Comparison of ENCODE assay signal across 22 cellular contexts in the genomic region with DNA sequence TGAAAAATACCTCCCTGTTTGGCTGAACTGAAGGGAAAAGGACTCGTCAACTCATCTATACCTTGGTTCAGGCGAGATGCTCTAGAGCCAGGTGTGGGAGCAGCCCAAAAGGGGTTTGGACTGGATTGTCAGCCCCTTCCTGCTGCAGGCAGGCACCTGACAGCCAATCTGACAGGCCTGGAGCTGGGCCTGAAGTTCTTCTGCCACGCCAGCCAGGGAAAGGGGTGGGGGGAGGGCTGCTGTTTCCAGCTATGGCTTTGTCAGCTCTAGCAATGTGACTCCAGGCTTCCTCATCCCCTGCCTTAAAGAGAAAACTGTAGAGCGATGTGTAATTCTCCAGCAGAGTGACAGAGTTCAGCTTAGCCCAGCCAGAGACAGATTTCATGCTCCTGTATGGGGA. TPM values are rescaled to one million over a fixed set of nuclear protein-coding genes. Genes with fewer than 3 reads are reported as not detected.
A peak's percentile ranks its signal among the peaks of the same experiment; 100 is the strongest.
DNase-seq lines count a peak whose midpoint lies in the region; ATAC-seq and TF ChIP-seq lines count a peak whose summit lies in the region.
"Had no signal": no experiment of that assay in that cellular context is flagged by ENCODE, and none has a peak within 500 bp of the region (broad histone marks: within the 10 kb centered on the region; RNA-seq: fewer than 3 reads in every experiment).

No MANE protein-coding gene starts in this region.

- peaks cover 63% of the 10 kb centered on the region for H3K4me1 Mint-ChIP-seq in central memory CD8-positive, alpha-beta T cell
- H3K4me1 Mint-ChIP-seq in memory B cell, result peaks cover 39% of the 10 kb centered on the region
- H3K4me1 Mint-ChIP-seq in type B pancreatic cell (ENCODE audit: unreplicated experiment), result peaks cover 69% of the 10 kb centered on the region

- ATAC-seq in Right ventricle myocardium superior (ENCODE audit: poor library complexity) (peak; percentile 31), memory B cell (ENCODE audit: low read depth) (no peak)
- no peak for ATAC-seq in central memory CD8-positive, alpha-beta T cell (replicated peaks; ENCODE audit: extremely low read depth, poor library complexity, severe bottlenecking)
- ATAC-seq: esophagus mucosa had no signal

- no peak for DNase-seq in Right ventricle myocardium superior
- DNase-seq in cardiac septum (ENCODE audit: low spot score), result no peak
- DNase-seq in central memory CD8-positive, alpha-beta T cell (ENCODE audit: low spot score in 2 of 2), result no peak
- no peak for DNase-seq in memory B cell (ENCODE audit: low spot score in 2 of 2)
- DNase-seq in type B pancreatic cell (ENCODE audit: extremely low spot score, unreplicated experiment), result no peak
- DNase-seq in iPS-NIHi7 (ENCODE audit: extremely low spot score), result no peak
- no peak for DNase-seq in SKM-1 (lab: John Stamatoyannopoulos, UW; ENCODE audit: unreplicated experiment)
- DNase-seq in glomerular visceral epithelial cell (ENCODE audit: extremely low spot score), result no peak
- DNase-seq: DMS53; effector CD4-positive, alpha-beta T cell; GF-D8; NCI-H1694 treated with DMSO at 0.1 percent for 48 hours; NCI-H226; NCI-H82; OCI-M1; SHP77; stimulated activated CD4-positive, alpha-beta T cell treated with anti-CD3 and anti-CD28 coated beads, Interleukin-2, amount 100 ng/mL, for 24 hours; T-helper 1 cell; trophoblast cell had no signal

- no peaks in the 10 kb centered on the region for H3K27me3 Mint-ChIP-seq in central memory CD8-positive, alpha-beta T cell
- H3K27me3 Mint-ChIP-seq in memory B cell (no peaks in the 10 kb centered on the region), type B pancreatic cell (no peaks in the 10 kb centered on the region)
- H3K27me3 Mint-ChIP-seq: stimulated activated naive CD8-positive, alpha-beta T cell treated with anti-CD3 and anti-CD28 coated beads, Interleukin-15, Interleukin-2, amounts not matched to agents 100 ng/mL and 50 ng/mL, for 24 hours had no signal

- peaks cover 20% of the 10 kb centered on the region for H3K36me3 Mint-ChIP-seq in central memory CD8-positive, alpha-beta T cell (ENCODE audit: insufficient read depth)
- H3K36me3 Mint-ChIP-seq in memory B cell (peaks cover 19% of the 10 kb centered on the region), type B pancreatic cell (peaks cover 17% of the 10 kb centered on the region)

- no peak for TF ChIP-seq CTCF in type B pancreatic cell (conservative IDR thresholded peaks at IDR 0.05)

- H3K27ac Mint-ChIP-seq in central memory CD8-positive, alpha-beta T cell (ENCODE audit: low read depth), result peak overlapping the region; percentile 88
- H3K27ac Mint-ChIP-seq in memory B cell (peak overlapping the region; percentile 72), type B pancreatic cell (peak overlapping the region; percentile 29)
- H3K27ac Mint-ChIP-seq: stimulated activated naive CD8-positive, alpha-beta T cell treated with anti-CD3 and anti-CD28 coated beads, Interleukin-15, Interleukin-2, amounts not matched to agents 100 ng/mL and 50 ng/mL, for 24 hours had no signal

- intact Hi-C loops in Right ventricle myocardium superior (cut with DNase I) (no loop called here), cardiac septum (cut with DNase I) (loop anchor here (10.0 kb wide), 1 partner anchor 532 kb away; the partner anchor contains the start of gene C1QC)

- H3K4me3 Mint-ChIP-seq in central memory CD8-positive, alpha-beta T cell, result no peak overlapping the region
- H3K4me3 Mint-ChIP-seq in memory B cell (no peak overlapping the region), type B pancreatic cell (no peak overlapping the region)
- H3K4me3 Mint-ChIP-seq: neural progenitor cell; stimulated activated naive CD8-positive, alpha-beta T cell treated with anti-CD3 and anti-CD28 coated beads, Interleukin-15, Interleukin-2, amounts not matched to agents 100 ng/mL and 50 ng/mL, for 24 hours had no signal

- no peaks in the 10 kb centered on the region for H3K9me3 Mint-ChIP-seq in central memory CD8-positive, alpha-beta T cell
- H3K9me3 Mint-ChIP-seq in memory B cell, result no peaks in the 10 kb centered on the region
- no peaks in the 10 kb centered on the region for H3K9me3 Mint-ChIP-seq in type B pancreatic cell
- H3K9me3 Mint-ChIP-seq: neural progenitor cell; stimulated activated naive CD8-positive, alpha-beta T cell treated with anti-CD3 and anti-CD28 coated beads, Interleukin-15, Interleukin-2, amounts not matched to agents 100 ng/mL and 50 ng/mL, for 24 hours had no signal

RNA-seq across cellular contexts. Expression of gene WNT4, which starts 30.4 kb away (rescaled TPM):
- total RNA-seq in Right ventricle myocardium superior (not detected), cardiac septum (0.38 TPM), type B pancreatic cell (ENCODE audit: low replicate concordance) (9.8 and 26.4 TPM in 2 replicates)

RNA-seq across cellular contexts. Expression of gene CDC42, which starts 60.0 kb away (rescaled TPM):
- total RNA-seq in Right ventricle myocardium superior (137 TPM), cardiac septum (164 TPM), type B pancreatic cell (ENCODE audit: low replicate concordance) (238 and 301 TPM in 2 replicates)

Comparison
In these comparisons a context has a peak if more than half of its experiments do, and no peak if none do; other contexts are left out.
1. H3K27ac Mint-ChIP-seq: peak in every context shown above with its lines; median percentile 88 in central memory CD8-positive, alpha-beta T cell; 72 in memory B cell; 29 in type B pancreatic cell.